1 cellular context compared by ENCODE assay signal in genomic region chr5:96115467-96115812, GRCh38.
TF ChIP-seq lines count a peak whose summit lies in the region.

No MANE protein-coding gene starts in this region.

TF ChIP-seq in endothelial cell of umbilical vein, 7 proteins besides CTCF, POLR2A, EP300 and RAD21:
- no peak for TF ChIP-seq GATA2 (IDR thresholded peaks at IDR 0.05; ENCODE audit: insufficient read depth, insufficient read length, low read depth, low read length)
- no peak for TF ChIP-seq MYC (IDR thresholded peaks at IDR 0.05; ENCODE audit: low read depth, low read length)
- no peak for TF ChIP-seq POLR2AphosphoS5 (IDR thresholded peaks at IDR 0.05; ENCODE audit: insufficient read depth, low read depth, low read length)
- TF ChIP-seq MAX (IDR thresholded peaks at IDR 0.05; ENCODE audit: insufficient read depth, insufficient read length): no peak
TF ChIP-seq in endothelial cell of umbilical vein: peak in this region for 0.
